In genomic region chr1:41894101-41894620, GRCh38 we compare ENCODE assay signal across 22 cellular contexts. TPM values are rescaled to one million over a fixed set of nuclear protein-coding genes. Genes with fewer than 3 reads are reported as not detected.
A peak's percentile ranks its signal among the peaks of the same experiment; 100 is the strongest.
DNase-seq lines count a peak whose midpoint lies in the region; ATAC-seq and TF ChIP-seq lines count a peak whose summit lies in the region.
"Had no signal": no experiment of that assay in that cellular context is flagged by ENCODE, and none has a peak within 500 bp of the region (broad histone marks: within the 10 kb centered on the region; RNA-seq: fewer than 3 reads in every experiment).

No MANE protein-coding gene starts in this region.

- POLR2A ChIA-PET in CD4-positive, alpha-beta T cell (lab: Charles Lee), result interaction anchor here (1.2 to 1.3 kb wide), 2 partner anchors 21 to 24 kb away, joined by 3 to 4 read pairs; partner anchors contain the start of gene HIVEP3
- POLR2A ChIA-PET in CD8-positive, alpha-beta memory T cell (lab: Charles Lee), result interaction anchor here (0.7 to 5.4 kb wide), 2 partner anchors 23 to 353 kb away, joined by 4 to 72 read pairs; partner anchors contain the start of gene HIVEP3

- H3K9me3 Mint-ChIP-seq in CD4-positive, alpha-beta T cell, result no peaks in the 10 kb centered on the region
- no peaks in the 10 kb centered on the region for H3K9me3 Mint-ChIP-seq in CD8-positive, alpha-beta memory T cell
- no peaks in the 10 kb centered on the region for H3K9me3 Mint-ChIP-seq in activated T-helper 1 cell treated with anti-CD3 and anti-CD28 coated beads, Interleukin-12 subunit alpha, Interleukin-12 subunit beta, Interleukin-2, Interleukin-4 antibody, amounts not matched to agents 30 ng/mL and 10 ng/mL and 1 ng/mL, durations not matched to agents 14 hours and 24 hours and 36 hours
- peaks cover 4% of the 10 kb centered on the region for H3K9me3 Mint-ChIP-seq in natural killer cell treated with Interleukin-12 subunit alpha and Interleukin-12 subunit beta and Interleukin-15 and Interleukin-18, amount 100 ng/mL, for 72 hours

- no peak overlapping the region for H3K4me3 ChIP-seq in CD8-positive, alpha-beta memory T cell (ENCODE audit: low read length)
- H3K4me3 ChIP-seq: esophagus muscularis mucosa, SJCRH30, smooth muscle cell, tibial artery had no signal

- no peaks in the 10 kb centered on the region for H3K36me3 Mint-ChIP-seq in CD4-positive, alpha-beta T cell (ENCODE audit: low read depth)
- H3K36me3 Mint-ChIP-seq in CD8-positive, alpha-beta memory T cell, result peaks cover 0 to 2% (median 0%) of the 10 kb centered on the region in 3 donors
- peaks cover 2% of the 10 kb centered on the region for H3K36me3 Mint-ChIP-seq in activated T-helper 1 cell treated with anti-CD3 and anti-CD28 coated beads, Interleukin-12 subunit alpha, Interleukin-12 subunit beta, Interleukin-2, Interleukin-4 antibody, amounts not matched to agents 30 ng/mL and 10 ng/mL and 1 ng/mL, durations not matched to agents 14 hours and 24 hours and 36 hours (ENCODE audit: low read depth)
- peaks cover under 1% of the 10 kb centered on the region for H3K36me3 Mint-ChIP-seq in natural killer cell treated with Interleukin-12 subunit alpha and Interleukin-12 subunit beta and Interleukin-15 and Interleukin-18, amount 100 ng/mL, for 72 hours
- H3K36me3 Mint-ChIP-seq: activated naive CD8-positive, alpha-beta T cell had no signal

- no peak for DNase-seq in CD4-positive, alpha-beta T cell
- DNase-seq in CD8-positive, alpha-beta memory T cell, result no peak
- DNase-seq in activated T-helper 1 cell treated with anti-CD3 and anti-CD28 coated beads, Interleukin-12 subunit alpha, Interleukin-12 subunit beta, Interleukin-2, Interleukin-4 antibody, amounts not matched to agents 30 ng/mL and 10 ng/mL and 1 ng/mL, durations not matched to agents 14 hours and 24 hours and 36 hours (ENCODE audit: low spot score), result no peak
- DNase-seq in natural killer cell treated with Interleukin-12 subunit alpha and Interleukin-12 subunit beta and Interleukin-15 and Interleukin-18, amount 100 ng/mL, for 72 hours (ENCODE audit: low spot score), result no peak
- DNase-seq in NCI-H2171 (lab: John Stamatoyannopoulos, UW) (no peak), NOMO-1 treated with dmso at 0.1 percent for 144 hours (lab: John Stamatoyannopoulos, UW; ENCODE audit: unreplicated experiment) (no peak)
- DNase-seq: activated T-cell treated with anti-CD3 and anti-CD28 coated beads, Interleukin-2, amount 50 U/mL, for 48 hours; COR-L47; effector CD8-positive, alpha-beta T cell; kidney glomerular epithelial cell; NCI-H146; NCI-H748 treated with DMSO at 0.1 percent for 48 hours; OCI-M1; SJCRH30; stimulated activated CD4-positive, alpha-beta T cell treated with anti-CD3 and anti-CD28 coated beads, Interleukin-2, amount 100 ng/mL, for 48 hours; stimulated activated naive CD8-positive, alpha-beta T cell treated with anti-CD3 and anti-CD28 coated beads, Interleukin-15, Interleukin-2, amounts not matched to agents 100 U/mL and 50 U/mL, for 24 hours; T-helper 2 cell; tibial artery had no signal

- peaks cover 82% of the 10 kb centered on the region for H3K4me1 Mint-ChIP-seq in CD4-positive, alpha-beta T cell (ENCODE audit: low read depth)
- peaks cover 71 to 95% (median 77%) of the 10 kb centered on the region in 3 donors for H3K4me1 Mint-ChIP-seq in CD8-positive, alpha-beta memory T cell
- H3K4me1 Mint-ChIP-seq in activated T-helper 1 cell treated with anti-CD3 and anti-CD28 coated beads, Interleukin-12 subunit alpha, Interleukin-12 subunit beta, Interleukin-2, Interleukin-4 antibody, amounts not matched to agents 30 ng/mL and 10 ng/mL and 1 ng/mL, durations not matched to agents 14 hours and 24 hours and 36 hours (ENCODE audit: low read depth), result peaks cover 83% of the 10 kb centered on the region
- H3K4me1 Mint-ChIP-seq in natural killer cell treated with Interleukin-12 subunit alpha and Interleukin-12 subunit beta and Interleukin-15 and Interleukin-18, amount 100 ng/mL, for 72 hours (ENCODE audit: low read depth in 2 of 2), result peaks cover 81 to 88% of the 10 kb centered on the region in 2 donors

- H3K27ac Mint-ChIP-seq in CD4-positive, alpha-beta T cell, result peak overlapping the region; percentile 60
- H3K27ac Mint-ChIP-seq in CD8-positive, alpha-beta memory T cell, result peak overlapping the region; percentile 57 to 89 (median 82)
- peak overlapping the region; percentile 7 for H3K27ac Mint-ChIP-seq in activated T-helper 1 cell treated with anti-CD3 and anti-CD28 coated beads, Interleukin-12 subunit alpha, Interleukin-12 subunit beta, Interleukin-2, Interleukin-4 antibody, amounts not matched to agents 30 ng/mL and 10 ng/mL and 1 ng/mL, durations not matched to agents 14 hours and 24 hours and 36 hours
- H3K27ac Mint-ChIP-seq in natural killer cell treated with Interleukin-12 subunit alpha and Interleukin-12 subunit beta and Interleukin-15 and Interleukin-18, amount 100 ng/mL, for 72 hours, result peak overlapping the region; percentile 85 to 87
- H3K27ac Mint-ChIP-seq: activated naive CD8-positive, alpha-beta T cell had no signal

- H3K4me1 ChIP-seq in CD8-positive, alpha-beta memory T cell (ENCODE audit: insufficient read depth, low read length), result peaks cover 77% of the 10 kb centered on the region

- intact Hi-C loops in CD4-positive, alpha-beta T cell (cut with DNase I, micrococcal nuclease), result loop anchor here (5.0 to 10.0 kb wide), 4 partner anchors 33 to 322 kb away; no protein-coding TSS in a partner anchor
- intact Hi-C loops in activated T-helper 1 cell treated with anti-CD3 and anti-CD28 coated beads, Interleukin-12 subunit alpha, Interleukin-12 subunit beta, Interleukin-2, Interleukin-4 antibody, amounts not matched to agents 30 ng/mL and 10 ng/mL and 1 ng/mL, durations not matched to agents 14 hours and 24 hours and 36 hours (cut with micrococcal nuclease), result loop anchor here (5.0 kb wide), 1 partner anchor 38 kb away; no protein-coding TSS in a partner anchor

- H3K27me3 ChIP-seq in CD4-positive, alpha-beta T cell (ENCODE audit: control insufficient read depth, insufficient read depth, low read length), result no peaks in the 10 kb centered on the region
- no peaks in the 10 kb centered on the region for H3K27me3 ChIP-seq in CD8-positive, alpha-beta memory T cell (ENCODE audit: insufficient read depth, low read length, poor library complexity, severe bottlenecking)
- H3K27me3 ChIP-seq: esophagus muscularis mucosa, SJCRH30, tibial artery had no signal

- H3K36me3 ChIP-seq in CD8-positive, alpha-beta memory T cell (ENCODE audit: insufficient read depth, low read length), result no peaks in the 10 kb centered on the region
- H3K36me3 ChIP-seq: esophagus muscularis mucosa, SJCRH30, tibial artery had no signal

- TF ChIP-seq CTCF in CD4-positive, alpha-beta T cell (IDR thresholded peaks at IDR 0.05), result no peak

- CTCF ChIA-PET in CD4-positive, alpha-beta T cell (lab: Charles Lee), result no interaction called here
- CTCF ChIA-PET in CD8-positive, alpha-beta memory T cell (lab: Charles Lee), result interaction anchor here (5.8 kb wide), 1 partner anchor 23 kb away, joined by 79 read pairs; the partner anchor contains the start of gene HIVEP3

- ATAC-seq in CD4-positive, alpha-beta T cell (ENCODE audit: poor library complexity), result no peak
- no peak for ATAC-seq in natural killer cell treated with Interleukin-12 subunit alpha and Interleukin-12 subunit beta and Interleukin-15 and Interleukin-18, amount 100 ng/mL, for 72 hours
- ATAC-seq in GM21825 (IDR thresholded peaks at IDR 0.05; ENCODE audit: unreplicated experiment), result no peak
- ATAC-seq: stimulated activated naive CD8-positive, alpha-beta T cell treated with anti-CD3 and anti-CD28 coated beads, Interleukin-15, Interleukin-2, amounts not matched to agents 100 U/mL and 50 U/mL, for 24 hours had no signal

- H3K27me3 Mint-ChIP-seq in CD4-positive, alpha-beta T cell, result no peaks in the 10 kb centered on the region
- no peaks in the 10 kb centered on the region for H3K27me3 Mint-ChIP-seq in CD8-positive, alpha-beta memory T cell
- no peaks in the 10 kb centered on the region for H3K27me3 Mint-ChIP-seq in activated T-helper 1 cell treated with anti-CD3 and anti-CD28 coated beads, Interleukin-12 subunit alpha, Interleukin-12 subunit beta, Interleukin-2, Interleukin-4 antibody, amounts not matched to agents 30 ng/mL and 10 ng/mL and 1 ng/mL, durations not matched to agents 14 hours and 24 hours and 36 hours (ENCODE audit: insufficient read depth)
- no peaks in the 10 kb centered on the region for H3K27me3 Mint-ChIP-seq in natural killer cell treated with Interleukin-12 subunit alpha and Interleukin-12 subunit beta and Interleukin-15 and Interleukin-18, amount 100 ng/mL, for 72 hours
- H3K27me3 Mint-ChIP-seq: activated naive CD8-positive, alpha-beta T cell had no signal

- no peak overlapping the region for H3K27ac ChIP-seq in CD4-positive, alpha-beta T cell (ENCODE audit: low read depth, low read length)
- H3K27ac ChIP-seq in CD8-positive, alpha-beta memory T cell (ENCODE audit: low read depth, low read length), result no peak overlapping the region
- H3K27ac ChIP-seq: SJCRH30, tibial artery had no signal

- H3K4me3 Mint-ChIP-seq in CD4-positive, alpha-beta T cell, result peak overlapping the region; percentile 25
- H3K4me3 Mint-ChIP-seq in CD8-positive, alpha-beta memory T cell, result peak overlapping the region in 2 of 7 donors; percentile 73 to 74
- no peak overlapping the region for H3K4me3 Mint-ChIP-seq in activated T-helper 1 cell treated with anti-CD3 and anti-CD28 coated beads, Interleukin-12 subunit alpha, Interleukin-12 subunit beta, Interleukin-2, Interleukin-4 antibody, amounts not matched to agents 30 ng/mL and 10 ng/mL and 1 ng/mL, durations not matched to agents 14 hours and 24 hours and 36 hours
- peak overlapping the region; percentile 54 for H3K4me3 Mint-ChIP-seq in natural killer cell treated with Interleukin-12 subunit alpha and Interleukin-12 subunit beta and Interleukin-15 and Interleukin-18, amount 100 ng/mL, for 72 hours
- H3K4me3 Mint-ChIP-seq: activated naive CD8-positive, alpha-beta T cell had no signal

- no peaks in the 10 kb centered on the region for H3K9me3 ChIP-seq in CD4-positive, alpha-beta T cell (ENCODE audit: control insufficient read depth, low read length)
- H3K9me3 ChIP-seq in CD8-positive, alpha-beta memory T cell (ENCODE audit: low read length), result no peaks in the 10 kb centered on the region
- H3K9me3 ChIP-seq: esophagus muscularis mucosa, SJCRH30, tibial artery had no signal

RNA-seq across cellular contexts. Expression of gene HIVEP3, which starts 24.6 kb away (rescaled TPM):
- 1 to 10 TPM; 5.1 to 5.4 TPM for total RNA-seq in CD4-positive, alpha-beta T cell
- total RNA-seq in CD8-positive, alpha-beta memory T cell, result 10 to 100 TPM; 23.0 to 24.0 TPM
- 15.1 TPM for polyA plus RNA-seq in CD8-positive, alpha-beta memory T cell
- 75.4 and 76.7 TPM in 2 replicates for total RNA-seq in activated T-helper 1 cell treated with anti-CD3 and anti-CD28 coated beads, Interleukin-12 subunit alpha, Interleukin-12 subunit beta, Interleukin-2, Interleukin-4 antibody, amounts not matched to agents 30 ng/mL and 10 ng/mL and 1 ng/mL, durations not matched to agents 14 hours and 24 hours and 36 hours
- total RNA-seq in natural killer cell treated with Interleukin-12 subunit alpha and Interleukin-12 subunit beta and Interleukin-15 and Interleukin-18, amount 100 ng/mL, for 72 hours, result 10 to 100 TPM; 17.9 to 32.0 TPM

Comparison
In these comparisons a context has a peak if more than half of its experiments do, and no peak if none do; other contexts are left out.
1. H3K27ac Mint-ChIP-seq: peak in every context shown above with its lines; median percentile 86 in natural killer cell treated with Interleukin-12 subunit alpha and Interleukin-12 subunit beta and Interleukin-15 and Interleukin-18, amount 100 ng/mL, for 72 hours; 82 in CD8-positive, alpha-beta memory T cell; 60 in CD4-positive, alpha-beta T cell; 7 in activated T-helper 1 cell treated with anti-CD3 and anti-CD28 coated beads, Interleukin-12 subunit alpha, Interleukin-12 subunit beta, Interleukin-2, Interleukin-4 antibody, amounts not matched to agents 30 ng/mL and 10 ng/mL and 1 ng/mL, durations not matched to agents 14 hours and 24 hours and 36 hours.